Comparison of ENCODE assay signal across 24 cellular contexts in genomic region chr5:135343417-135343816, GRCh38. TPM values are rescaled to one million over a fixed set of nuclear protein-coding genes. Genes with fewer than 3 reads are reported as not detected.
DNase-seq lines count a peak whose midpoint lies in the region; ATAC-seq and TF ChIP-seq lines count a peak whose summit lies in the region.
"Had no signal": no experiment of that assay in that cellular context is flagged by ENCODE, and none has a peak within 500 bp of the region (broad histone marks: within the 10 kb centered on the region; RNA-seq: fewer than 3 reads in every experiment).

No MANE protein-coding gene starts in this region.

- DNase-seq in DND-41 (no peak), HT1080 (ENCODE audit: low read depth) (peak; percentile 33), astrocyte of the hippocampus (ENCODE audit: low read depth, low spot score) (peak; percentile 56), psoas muscle (no peak), SK-N-DZ (ENCODE audit: low spot score) (no peak), T-helper 2 cell (no peak)
- DNase-seq: brain microvascular endothelial cell; Caco-2; Kasumi-1; NCI-H1105 treated with DMSO at 0.1 percent for 48 hours; NCI-H2081; nucleus accumbens; PC-9; stimulated activated CD4-positive, alpha-beta T cell treated with anti-CD3 and anti-CD28 coated beads, Interleukin-1b, Interleukin-23, amount 100 ng/mL, for 48 hours; stimulated activated naive CD4-positive, alpha-beta T cell; T1000; tibial artery had no signal

- intact Hi-C loops in psoas muscle (cut with DNase I): no loop called here

- H3K27me3 ChIP-seq in DND-41 (ENCODE audit: insufficient read depth, low read length, poor library complexity) (no peaks in the 10 kb centered on the region), psoas muscle (ENCODE audit: insufficient read depth in 3 of 3, low read length in 2 of 3) (no peaks in the 10 kb centered on the region)
- H3K27me3 ChIP-seq: brain microvascular endothelial cell, hepatocyte, tibial artery had no signal

- no peak for TF ChIP-seq CTCF in DND-41 (IDR thresholded peaks at IDR 0.05; ENCODE audit: borderline replicate concordance, extremely low read depth, low read length, poor library complexity, severe bottlenecking)
- no peak for TF ChIP-seq CTCF in psoas muscle (IDR thresholded peaks at IDR 0.05)

- H3K4me3 ChIP-seq in DND-41 (ENCODE audit: low read depth in 1 of 2, low read length in 2 of 2) (no peak overlapping the region), psoas muscle (no peak overlapping the region)
- H3K4me3 ChIP-seq: coronary artery, HAP-1, hepatocyte, PC-9, SK-N-MC, tibial artery had no signal

- 44 to 50% (median 45%) methylated on average over 10 of the region's 10 CpGs for WGBS in psoas muscle, 3 donors

- H4K20me1 ChIP-seq in DND-41 (ENCODE audit: insufficient read depth, low read length): peaks cover 45% of the 10 kb centered on the region; the same call in 1 of the 2 replicates

- no peak overlapping the region for H3K4me2 ChIP-seq in DND-41 (ENCODE audit: insufficient read depth, low read length)
- H3K4me2 ChIP-seq: hepatocyte, PC-9 had no signal

- H3K9ac ChIP-seq in DND-41 (ENCODE audit: low read depth, low read length): no peak overlapping the region

- H3K36me3 ChIP-seq in DND-41 (ENCODE audit: insufficient read depth, low read length): peaks cover 99% of the 10 kb centered on the region
- peaks cover 24 to 93% of the 10 kb centered on the region in 2 donors for H3K36me3 ChIP-seq in psoas muscle (ENCODE audit: insufficient read depth in 1 of 2, low read depth in 1 of 2)

- ATAC-seq in DND-41 (ENCODE audit: insufficient read depth, low read depth): no peak
- peak in 3 of 4 donors; percentile 41 to 75 (median 67) for ATAC-seq in psoas muscle
- no peak for ATAC-seq in HG03342 (IDR thresholded peaks at IDR 0.05; ENCODE audit: unreplicated experiment)
- ATAC-seq: activated CD4-positive, CD25-positive, alpha-beta regulatory T cell treated with anti-CD3 and anti-CD28 coated beads, Interleukin-2, amount 50 U/mL, for 24 hours; sciatic nerve had no signal

- H3K27ac ChIP-seq in DND-41 (ENCODE audit: low read length) (0 out of 2 replicates have a peak overlapping the region, but pooled peaks have one; percentile 8), psoas muscle (no peak overlapping the region)
- H3K27ac ChIP-seq: brain microvascular endothelial cell, coronary artery, PC-9, SK-N-MC, tibial artery had no signal

- peaks cover 8% of the 10 kb centered on the region for H3K79me2 ChIP-seq in DND-41 (ENCODE audit: insufficient read depth, low read length)
- H3K79me2 ChIP-seq: hepatocyte had no signal

- no peaks in the 10 kb centered on the region for H3K4me1 ChIP-seq in DND-41 (ENCODE audit: insufficient read depth, low read length)
- no peaks in the 10 kb centered on the region for H3K4me1 ChIP-seq in psoas muscle
- H3K4me1 ChIP-seq: HAP-1, tibial artery had no signal

- no peak overlapping the region for H2AFZ ChIP-seq in DND-41 (ENCODE audit: low read depth, low read length)
- H2AFZ ChIP-seq: hepatocyte, PC-9 had no signal

- H3K9me3 ChIP-seq in DND-41 (ENCODE audit: insufficient read depth, low read length, severe bottlenecking): no peaks in the 10 kb centered on the region
- H3K9me3 ChIP-seq in psoas muscle: no peaks in the 10 kb centered on the region
- H3K9me3 ChIP-seq: Caco-2, HAP-1, tibial artery had no signal

RNA-seq across cellular contexts. Expression of gene MACROH2A1, which starts 55.6 kb away (rescaled TPM):
- 311 and 355 TPM in 2 replicates for total RNA-seq in HT1080 (2014; rRNA removed; shearing (Covaris generic))
- polyA plus RNA-seq in HT1080 (2015; cell fraction: cytosol; rRNA removed): 178 and 196 TPM in 2 replicates
- polyA plus RNA-seq in HT1080 (2015; cell fraction: nucleus; rRNA removed): 265 and 281 TPM in 2 replicates
- total RNA-seq in psoas muscle: 100 to 1,000 TPM in 1 of 4 donors, 10 to 100 TPM in 3; 57.8 to 108 (median 81.5) TPM
- polyA plus RNA-seq in psoas muscle: 100 to 1,000 TPM in 2 of 3 donors, 10 to 100 TPM in 1; 73.1 to 127 (median 125) TPM
- 360 and 407 TPM in 2 replicates for polyA plus RNA-seq in SK-N-DZ (2014; cell fraction: cytosol; rRNA removed)
- 370 and 419 TPM in 2 replicates for polyA plus RNA-seq in SK-N-DZ (2014; cell fraction: nucleus; rRNA removed)

Comparison
In these comparisons a context has a peak if more than half of its experiments do, and no peak if none do; other contexts are left out.
1. ATAC-seq: peak in psoas muscle (3 of 4); none in DND-41 (single experiment) and HG03342 (single experiment).
2. DNase-seq: peak in HT1080 (single experiment) and astrocyte of the hippocampus (single experiment); none in DND-41 (single experiment), psoas muscle (0 of 2), SK-N-DZ (single experiment) and T-helper 2 cell (0 of 5).